In genomic region chr2:62152000-62152399, GRCh38 we compare ENCODE assay signal across 17 cellular contexts. TPM values are rescaled to one million over a fixed set of nuclear protein-coding genes. Genes with fewer than 3 reads are reported as not detected.
DNase-seq lines count a peak whose midpoint lies in the region; ATAC-seq, FAIRE-seq and TF ChIP-seq lines count a peak whose summit lies in the region.
"Had no signal": no experiment of that assay in that cellular context is flagged by ENCODE, and none has a peak within 500 bp of the region (broad histone marks: within the 10 kb centered on the region; RNA-seq: fewer than 3 reads in every experiment).

No MANE protein-coding gene starts in this region.

- peaks cover 9% of the 10 kb centered on the region for H3K4me1 ChIP-seq in right cardiac atrium (ENCODE audit: control insufficient read depth, insufficient read depth, low read length)
- peaks cover 18% of the 10 kb centered on the region for H3K4me1 ChIP-seq in smooth muscle cell (ENCODE audit: low read depth)
- H3K4me1 ChIP-seq: colonic mucosa had no signal

- no peak for ATAC-seq in right cardiac atrium
- ATAC-seq in left ventricle myocardium superior: no peak
- no peak for ATAC-seq in HG03442 (IDR thresholded peaks at IDR 0.05; ENCODE audit: unreplicated experiment)
- ATAC-seq in GM21717 (IDR thresholded peaks at IDR 0.05; ENCODE audit: unreplicated experiment): no peak
- ATAC-seq: activated naive CD8-positive, alpha-beta T cell treated with anti-CD3 and anti-CD28 coated beads, Interleukin-2, amount 50 U/mL, for 24 hours had no signal

- WGBS in right cardiac atrium: 90% methylated on average over 3 of the region's 3 CpGs
- WGBS in smooth muscle cell (ENCODE audit: low lambda C conversion rate): 61% methylated on average over 3 of the region's 3 CpGs

- H3K9me3 ChIP-seq in right cardiac atrium (ENCODE audit: control insufficient read depth, low read length) (no peaks in the 10 kb centered on the region), smooth muscle cell (replicated peaks; ENCODE audit: low read depth) (no peaks in the 10 kb centered on the region)
- H3K9me3 ChIP-seq: colonic mucosa had no signal

- DNase-seq in right cardiac atrium (no peak), left ventricle myocardium superior (no peak), RCC 7860 (ENCODE audit: low spot score) (peak; percentile 39), fibroblast of mammary gland (ENCODE audit: low read depth) (peak; percentile 46), smooth muscle cell (lab: John Stamatoyannopoulos, UW; ENCODE audit: unreplicated experiment) (no peak), NCI-H1436 treated with DMSO at 0.1 percent for 48 hours (lab: John Stamatoyannopoulos, UW) (no peak)
- DNase-seq: activated CD4-positive, alpha-beta memory T cell treated with anti-CD3 and anti-CD28 coated beads for 36 hours; activated naive CD8-positive, alpha-beta T cell treated with anti-CD3 and anti-CD28 coated beads, Interleukin-2, amount 50 U/mL, for 24 hours; colonic mucosa; GDM1; HCEC 1CT; immature natural killer cell; NCI-H2029 treated with DMSO at 0.1 percent for 48 hours; NCI-H524 treated with DMSO at 0.1 percent for 48 hours had no signal

- H3K27ac ChIP-seq in right cardiac atrium (ENCODE audit: low read length): peak overlapping the region; percentile 84
- H3K27ac ChIP-seq in smooth muscle cell (ENCODE audit: low read depth): peak overlapping the region; percentile 94
- H3K27ac ChIP-seq: colonic mucosa had no signal

- H2AFZ ChIP-seq in smooth muscle cell (ENCODE audit: low read depth): no peak overlapping the region

- H3K4me3 ChIP-seq in right cardiac atrium (ENCODE audit: low read length) (no peak overlapping the region), fibroblast of mammary gland (ENCODE audit: control insufficient read depth, low read depth, low read length) (no peak overlapping the region), smooth muscle cell (no peak overlapping the region)
- H3K4me3 ChIP-seq: colonic mucosa had no signal

- no peaks in the 10 kb centered on the region for H4K20me1 ChIP-seq in smooth muscle cell (ENCODE audit: low read depth)

- H3K9ac ChIP-seq in smooth muscle cell (ENCODE audit: low read depth): no peak overlapping the region

- H3K4me2 ChIP-seq in smooth muscle cell: no peak overlapping the region

- TF ChIP-seq CTCF in fibroblast of mammary gland (conservative IDR thresholded peaks at IDR 0.05; ENCODE audit: control insufficient read depth, insufficient read depth, low read depth, low read length) (no peak), smooth muscle cell (IDR thresholded peaks at IDR 0.05; ENCODE audit: borderline replicate concordance, insufficient read depth, poor library complexity, severe bottlenecking) (no peak)

- intact Hi-C loops in right cardiac atrium (cut with DNase I): no loop called here
- intact Hi-C loops in left ventricle myocardium superior (cut with micrococcal nuclease): no loop called here

- no peak for FAIRE-seq in RCC 7860 (lab: Jason Lieb, UNC)
- FAIRE-seq: GM12891 had no signal

- H3K36me3 ChIP-seq in smooth muscle cell (ENCODE audit: low read depth): no peaks in the 10 kb centered on the region
- H3K36me3 ChIP-seq: colonic mucosa had no signal

- H3K27me3 ChIP-seq in right cardiac atrium (ENCODE audit: control insufficient read depth, insufficient read depth) (no peaks in the 10 kb centered on the region), smooth muscle cell (ENCODE audit: low read depth) (no peaks in the 10 kb centered on the region)
- H3K27me3 ChIP-seq: colonic mucosa had no signal

- H3K79me2 ChIP-seq in smooth muscle cell (ENCODE audit: low read depth): no peaks in the 10 kb centered on the region

- H3F3A ChIP-seq in smooth muscle cell (ENCODE audit: low read depth): peaks cover 20% of the 10 kb centered on the region

RNA-seq across cellular contexts. Expression of gene B3GNT2, which starts 43.9 kb away (rescaled TPM):
- total RNA-seq in right cardiac atrium (10 to 100 TPM; 14.5 to 17.4 (median 17.0) TPM), left ventricle myocardium superior (15.1 TPM), smooth muscle cell (29.3 and 32.1 TPM in 2 replicates)
- polyA plus RNA-seq in right cardiac atrium (14.1 TPM), smooth muscle cell (13.9 and 16.5 TPM in 2 replicates)

Comparison
In these comparisons a context has a peak if more than half of its experiments do, and no peak if none do; other contexts are left out.
1. DNase-seq: peak in RCC 7860 (single experiment) and fibroblast of mammary gland (single experiment); none in right cardiac atrium (0 of 3), left ventricle myocardium superior (single experiment), smooth muscle cell (single experiment) and NCI-H1436 treated with DMSO at 0.1 percent for 48 hours (single experiment).